12 cellular contexts compared by ENCODE assay signal in genomic region chr15:25717861-25718504, GRCh38.
DNase-seq lines count a peak whose midpoint lies in the region; ATAC-seq and TF ChIP-seq lines count a peak whose summit lies in the region.
"Had no signal": no experiment of that assay in that cellular context is flagged by ENCODE, and none has a peak within 500 bp of the region (broad histone marks: within the 10 kb centered on the region; RNA-seq: fewer than 3 reads in every experiment).

No MANE protein-coding gene starts in this region.

- TF ChIP-seq CTCF in NB4 (IDR thresholded peaks at IDR 0.05; ENCODE audit: low read depth, low read length) (no peak), glutamatergic neuron (IDR thresholded peaks at IDR 0.05; ENCODE audit: partially characterized antibody, unreplicated experiment) (no peak)

- H3K27me3 ChIP-seq in CD8-positive, alpha-beta memory T cell (ENCODE audit: insufficient read depth, low read length, poor library complexity, severe bottlenecking), result no peaks in the 10 kb centered on the region
- H3K27me3 ChIP-seq: upper lobe of left lung had no signal

- no peaks in the 10 kb centered on the region for H3K9me3 ChIP-seq in CD8-positive, alpha-beta memory T cell (ENCODE audit: low read length)
- H3K9me3 ChIP-seq: upper lobe of left lung had no signal

- DNase-seq in AG08395 (ENCODE audit: low spot score), result peak; percentile 23
- DNase-seq in NB4 (ENCODE audit: low read depth), result peak; percentile 14
- no peak for DNase-seq in glutamatergic neuron
- DNase-seq in putamen (ENCODE audit: low spot score), result no peak
- no peak for DNase-seq in SKM-1 (lab: John Stamatoyannopoulos, UW; ENCODE audit: unreplicated experiment)
- no peak for DNase-seq in CD8-positive, alpha-beta memory T cell
- no peak for DNase-seq in NCI-H2196 treated with DMSO at 0.1 percent for 48 hours (lab: John Stamatoyannopoulos, UW; ENCODE audit: unreplicated experiment)
- DNase-seq: DMS 273 treated with DMSO at 0.1 percent for 48 hours, mucosa of descending colon had no signal

- peak overlapping the region; percentile 8 for H3K4me3 Mint-ChIP-seq in glutamatergic neuron (ENCODE audit: unreplicated experiment)
- H3K4me3 Mint-ChIP-seq in CD8-positive, alpha-beta memory T cell, result no peak overlapping the region

- ATAC-seq in GM19438 (IDR thresholded peaks at IDR 0.05; ENCODE audit: low read depth, unreplicated experiment), result peak; percentile 32
- ATAC-seq: activated CD4-positive, CD25-positive, alpha-beta regulatory T cell treated with anti-CD3 and anti-CD28 coated beads, Interleukin-2, amount 50 U/mL, for 24 hours; mucosa of descending colon had no signal

- no peak overlapping the region for H3K4me3 ChIP-seq in NB4 (ENCODE audit: low read depth, low read length)
- H3K4me3 ChIP-seq in CD8-positive, alpha-beta memory T cell (ENCODE audit: low read length), result no peak overlapping the region
- H3K4me3 ChIP-seq: mucosa of descending colon, upper lobe of left lung had no signal

- H3K4me1 ChIP-seq in CD8-positive, alpha-beta memory T cell (ENCODE audit: insufficient read depth, low read length), result no peaks in the 10 kb centered on the region
- H3K4me1 ChIP-seq: upper lobe of left lung had no signal

- peaks cover 4% of the 10 kb centered on the region for H3K9me3 Mint-ChIP-seq in glutamatergic neuron (ENCODE audit: unreplicated experiment)
- no peaks in the 10 kb centered on the region for H3K9me3 Mint-ChIP-seq in CD8-positive, alpha-beta memory T cell

- H3K27ac ChIP-seq in CD8-positive, alpha-beta memory T cell (ENCODE audit: low read depth, low read length), result no peak overlapping the region
- H3K27ac ChIP-seq: upper lobe of left lung had no signal

- POLR2A ChIA-PET in CD8-positive, alpha-beta memory T cell (lab: Charles Lee), result no interaction called here

- peak overlapping the region; percentile 48 for H3K27ac Mint-ChIP-seq in glutamatergic neuron (ENCODE audit: unreplicated experiment)
- no peak overlapping the region for H3K27ac Mint-ChIP-seq in CD8-positive, alpha-beta memory T cell

- no peak for TF ChIP-seq POLR2A in NB4 (IDR thresholded peaks at IDR 0.05; ENCODE audit: extremely low read depth, insufficient read length)

- no peaks in the 10 kb centered on the region for H3K36me3 Mint-ChIP-seq in glutamatergic neuron (ENCODE audit: unreplicated experiment)
- peaks cover 0 to 78% (median 7%) of the 10 kb centered on the region in 3 donors for H3K36me3 Mint-ChIP-seq in CD8-positive, alpha-beta memory T cell

- H3K27me3 Mint-ChIP-seq in glutamatergic neuron (ENCODE audit: unreplicated experiment), result peaks cover 3% of the 10 kb centered on the region
- H3K27me3 Mint-ChIP-seq in CD8-positive, alpha-beta memory T cell, result no peaks in the 10 kb centered on the region

- CTCF ChIA-PET in CD8-positive, alpha-beta memory T cell (lab: Charles Lee), result interaction anchor here (1.5 kb wide), 1 partner anchor 8 kb away, joined by 8 read pairs; no protein-coding TSS in a partner anchor

- no peaks in the 10 kb centered on the region for H3K36me3 ChIP-seq in CD8-positive, alpha-beta memory T cell (ENCODE audit: insufficient read depth, low read length)

- peaks cover 11% of the 10 kb centered on the region for H3K4me1 Mint-ChIP-seq in glutamatergic neuron (ENCODE audit: low read depth, unreplicated experiment)
- no peaks in the 10 kb centered on the region for H3K4me1 Mint-ChIP-seq in CD8-positive, alpha-beta memory T cell

Comparison
In these comparisons a context has a peak if more than half of its experiments do, and no peak if none do; other contexts are left out.
1. DNase-seq: peak in AG08395 (single experiment) and NB4 (single experiment); none in glutamatergic neuron (single experiment), putamen (single experiment), SKM-1 (single experiment), CD8-positive, alpha-beta memory T cell (0 of 5) and NCI-H2196 treated with DMSO at 0.1 percent for 48 hours (single experiment).